Comparison of ENCODE assay signal across 26 cellular contexts in the genomic region with DNA sequence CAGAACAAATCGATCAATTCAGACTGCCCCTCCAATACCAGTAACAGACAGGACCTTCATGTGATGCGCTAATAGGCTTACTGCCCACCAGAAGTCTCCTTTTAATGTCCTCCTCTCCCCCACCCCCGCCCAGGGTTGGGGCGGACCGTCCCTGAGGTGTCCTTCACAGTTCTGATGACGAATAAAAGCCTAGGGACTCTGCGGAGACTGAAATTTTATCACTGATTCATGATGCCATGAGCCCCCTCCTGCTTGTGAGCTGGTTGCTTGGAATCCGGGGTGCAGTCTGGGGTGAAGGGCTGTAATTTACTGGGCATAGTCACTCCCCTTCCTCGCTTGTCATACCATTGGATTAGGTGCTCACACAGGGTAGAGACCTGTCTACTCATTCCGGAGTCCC.
"Had no signal": no experiment of that assay in that cellular context is flagged by ENCODE, and none has a peak within 500 bp of the region (broad histone marks: within the 10 kb centered on the region; RNA-seq: fewer than 3 reads in every experiment).

No MANE protein-coding gene starts in this region.

- H3K36me3 ChIP-seq: left lung, lower lobe of right lung, neural progenitor cell, neutrophil, right lobe of liver, tibial nerve, uterus had no signal

- H3K27me3 ChIP-seq: left lung, neural progenitor cell, neutrophil, right lobe of liver, tibial nerve, uterus had no signal

- DNase-seq: hypothalamus; immature natural killer cell; kidney; left colon; left lung; lower lobe of right lung; mammary epithelial cell; mesenchymal stem cell; naive B cell; natural killer cell; nephron progenitor cell; occipital lobe; psoas muscle; right lobe of liver; stimulated activated CD4-positive, alpha-beta T cell treated with anti-CD3 and anti-CD28 coated beads, Interleukin-12 subunit alpha, Interleukin-12 subunit beta, amount 100 ng/mL, for 4 hours; stimulated activated CD4-positive, alpha-beta T cell treated with anti-CD3 and anti-CD28 coated beads, Interleukin-15, amount 100 ng/mL, for 24 hours; stimulated activated CD4-positive, alpha-beta T cell treated with anti-CD3 and anti-CD28 coated beads, Interleukin-2, amount 100 ng/mL, for 24 hours; stimulated activated CD4-positive, alpha-beta T cell treated with anti-CD3 and anti-CD28 coated beads, Interleukin-4, amount 100 ng/mL, for 1 hour; stimulated activated naive B cell treated with anti-CD40 and anti-IgM and Interleukin-4, amounts not matched to agents 10 μg/mL and 1 μg/mL and 100 μg/mL, for 72 hours; substantia nigra; uterus had no signal

- H3K4me1 ChIP-seq: left lung, lower lobe of right lung, neural progenitor cell, parathyroid adenoma, psoas muscle, right lobe of liver, tibial nerve, uterus had no signal

- H3K9me3 ChIP-seq: left lung, lower lobe of right lung, neutrophil, psoas muscle, right lobe of liver, tibial nerve, uterus had no signal

- H3K4me3 ChIP-seq: left lung, lower lobe of right lung, neural progenitor cell, psoas muscle, right lobe of liver, smooth muscle cell, tibial nerve, uterus had no signal

- H3K27ac ChIP-seq: left lung, lower lobe of right lung, neural progenitor cell, neutrophil, parathyroid adenoma, psoas muscle, right lobe of liver, tibial nerve, uterus had no signal
